20 cellular contexts compared by ENCODE assay signal in the genomic region with DNA sequence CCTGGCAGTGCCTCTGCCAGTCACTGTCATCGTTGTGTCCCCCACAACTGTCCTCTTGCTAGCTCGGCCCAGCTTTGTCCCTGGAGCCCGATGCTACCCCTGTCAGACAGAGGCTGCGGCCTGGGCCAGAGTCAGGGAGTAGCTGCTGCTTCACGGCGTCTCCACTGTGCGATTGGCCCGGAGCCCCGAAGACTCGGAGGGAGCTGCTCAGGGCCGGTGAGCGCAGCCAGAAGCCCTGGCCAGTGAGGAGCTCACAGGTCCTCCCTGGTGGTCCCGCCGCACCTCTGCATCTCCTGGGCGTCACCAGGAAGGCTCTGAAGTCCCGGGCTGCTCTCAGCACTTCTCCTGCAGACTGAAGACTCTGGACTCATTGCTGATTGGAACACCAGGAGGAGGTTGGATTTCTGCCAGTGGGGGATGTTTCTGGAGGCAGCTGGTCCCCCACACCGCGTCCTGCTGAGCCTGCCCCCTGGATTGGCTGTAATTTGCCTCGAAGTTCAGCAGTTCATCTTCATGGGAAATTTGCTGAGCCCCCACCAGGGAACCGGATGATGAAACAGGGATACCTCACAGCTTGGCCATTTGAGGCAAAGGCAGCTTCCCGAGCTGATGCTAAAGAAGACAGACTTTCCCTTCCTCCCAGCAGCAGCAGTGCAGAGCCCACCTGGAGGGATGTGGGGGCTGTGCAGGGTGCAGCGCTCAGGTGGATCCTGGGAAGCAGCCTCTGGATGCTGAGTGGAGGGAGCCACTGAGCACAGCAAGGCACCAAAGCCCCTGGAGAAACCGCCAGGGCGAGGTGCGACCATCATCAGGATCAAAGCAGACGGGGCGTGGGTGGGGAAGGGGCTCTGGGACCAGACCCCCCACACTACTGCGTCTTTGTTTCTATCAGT. TPM values are rescaled to one million over a fixed set of nuclear protein-coding genes. Genes with fewer than 3 reads are reported as not detected.
DNase-seq lines count a peak whose midpoint lies in the region; ATAC-seq, FAIRE-seq and TF ChIP-seq lines count a peak whose summit lies in the region.
"Had no signal": no experiment of that assay in that cellular context is flagged by ENCODE, and none has a peak within 500 bp of the region (broad histone marks: within the 10 kb centered on the region; RNA-seq: fewer than 3 reads in every experiment).

No MANE protein-coding gene starts in this region.

- TF ChIP-seq CTCF in GM12878 (IDR thresholded peaks at IDR 0.05 in 2 of 3, conservative IDR thresholded peaks at IDR 0.05 in 1 of 3; ENCODE audit: control insufficient read depth in 2 of 3, extremely low read depth in 1 of 3, insufficient read depth in 1 of 3, low read depth in 3 of 3, low read length in 3 of 3) (no peak), type B pancreatic cell (conservative IDR thresholded peaks at IDR 0.05) (no peak)

- POLR2A ChIA-PET in GM12878 (lab: Charles Lee): no interaction called here

- H2AFZ ChIP-seq in GM12878 (ENCODE audit: control insufficient read depth, low read depth, low read length): no peak overlapping the region

- no peak for TF ChIP-seq RAD21 in GM12878 (IDR thresholded peaks at IDR 0.05; ENCODE audit: insufficient read depth, low read depth, low read length)

- intact Hi-C loops in GM12878 (cut with micrococcal nuclease; ENCODE audit: unreplicated experiment): no loop called here

- no peak for TF ChIP-seq EP300 in GM12878 (IDR thresholded peaks at IDR 0.05; ENCODE audit: borderline replicate concordance in 1 of 2, control insufficient read depth in 1 of 2, low read depth in 2 of 2, low read length in 2 of 2)

- H3K4me2 ChIP-seq in GM12878 (ENCODE audit: control insufficient read depth, insufficient read depth): no peak overlapping the region

- no peak for FAIRE-seq in GM12878 (lab: Jason Lieb, UNC)

- H3K27me3 ChIP-seq in GM12878 (replicated peaks in 1 of 2; ENCODE audit: control insufficient read depth in 2 of 2, insufficient read depth in 2 of 2, low read length in 1 of 2): no peaks in the 10 kb centered on the region
- no peaks in the 10 kb centered on the region for H3K27me3 ChIP-seq in layer of hippocampus (ENCODE audit: control insufficient read depth, insufficient read depth, low read length)
- H3K27me3 ChIP-seq: cardiac muscle cell had no signal

- H3K36me3 ChIP-seq in GM12878 (ENCODE audit: control insufficient read depth in 2 of 2, insufficient read depth in 2 of 2, low read length in 1 of 2): peaks cover 0 to 3% of the 10 kb centered on the region in 2 experiments; a peak in 2 of 4 replicates

- H3K79me2 ChIP-seq in GM12878 (ENCODE audit: control insufficient read depth, insufficient read depth, low read length): peaks cover 14% of the 10 kb centered on the region

- RAD21 ChIA-PET in GM12878 (lab: Charles Lee; ENCODE audit: unreplicated experiment): no interaction called here

- no peak for TF ChIP-seq POLR2A in GM12878 (IDR thresholded peaks at IDR 0.05; ENCODE audit: low read depth, low read length)

- H3K4me1 Mint-ChIP-seq in stimulated activated naive CD8-positive, alpha-beta T cell treated with anti-CD3 and anti-CD28 coated beads, Interleukin-15, Interleukin-2, amounts not matched to agents 100 ng/mL and 50 ng/mL, for 24 hours (ENCODE audit: low read depth): peaks cover 31% of the 10 kb centered on the region
- peaks cover 20% of the 10 kb centered on the region for H3K4me1 Mint-ChIP-seq in type B pancreatic cell (ENCODE audit: unreplicated experiment)

- CTCF ChIA-PET in GM12878 (lab: Yijun Ruan, JAX): no interaction called here

- DNase-seq in stimulated activated naive CD8-positive, alpha-beta T cell treated with anti-CD3 and anti-CD28 coated beads, Interleukin-15, Interleukin-2, amounts not matched to agents 100 U/mL and 50 U/mL, for 24 hours: no peak
- DNase-seq in GM12878 (ENCODE audit: low read depth, low spot score) (no peak), type B pancreatic cell (ENCODE audit: extremely low spot score, unreplicated experiment) (no peak)
- DNase-seq in activated CD4-positive, CD25-positive, alpha-beta regulatory T cell treated with anti-CD3 and anti-CD28 coated beads, Interleukin-2, amount 50 U/mL, for 72 hours: no peak
- no peak for DNase-seq in activated CD8-positive, alpha-beta memory T cell treated with anti-CD3 and anti-CD28 coated beads for 24 hours
- DNase-seq: effector CD8-positive, alpha-beta T cell; mesendoderm; NCI-H1436; NCI-H226; NK-92 treated with Interleukin-12 subunit alpha and Interleukin-12 subunit beta, amount 100 ng/mL, for 24 hours; right cardiac atrium; SHP77 treated with DMSO at 0.1 percent for 48 hours; stimulated activated CD4-positive, alpha-beta T cell treated with anti-CD3 and anti-CD28 coated beads, Interleukin-1b, Interleukin-23, amount 100 ng/mL, for 48 hours had no signal

- no peaks in the 10 kb centered on the region for H3K9me3 ChIP-seq in GM12878 (replicated peaks; ENCODE audit: control insufficient read depth, insufficient read depth, low read length)

- no peaks in the 10 kb centered on the region for H3K27me3 Mint-ChIP-seq in stimulated activated naive CD8-positive, alpha-beta T cell treated with anti-CD3 and anti-CD28 coated beads, Interleukin-15, Interleukin-2, amounts not matched to agents 100 ng/mL and 50 ng/mL, for 24 hours
- H3K27me3 Mint-ChIP-seq in type B pancreatic cell: no peaks in the 10 kb centered on the region
- H3K27me3 Mint-ChIP-seq: activated naive CD4-positive, alpha-beta T cell treated with anti-CD3 and anti-CD28 coated beads, Interleukin-2, amount 50 U/mL, for 24 hours had no signal

- no peaks in the 10 kb centered on the region; the same call in 1 of the 2 replicates for H4K20me1 ChIP-seq in GM12878 (ENCODE audit: control insufficient read depth, insufficient read depth)

- BruUV-seq in GM12878 (replicated peaks; lab: Mats Ljungman, UMichigan): no TSS peak

- H3K4me3 ChIP-seq in GM12878: no peak overlapping the region
- H3K4me3 ChIP-seq: cardiac muscle cell had no signal

- SMC1A ChIA-PET in GM12878 (lab: Charles Lee; ENCODE audit: uncharacterized antibody, unreplicated experiment): no interaction called here

- H3K4me1 ChIP-seq in GM12878 (ENCODE audit: control insufficient read depth, insufficient read depth, low read length): peaks cover 17% of the 10 kb centered on the region

- H3K27ac ChIP-seq in GM12878 (ENCODE audit: control insufficient read depth, insufficient read depth) (no peak overlapping the region), layer of hippocampus (ENCODE audit: low read depth, low read length) (peak overlapping the region; percentile 18)
- H3K27ac ChIP-seq: cardiac muscle cell had no signal

- in situ Hi-C loops in GM12878 (cut with MboI): no loop called here

- H3K36me3 Mint-ChIP-seq in stimulated activated naive CD8-positive, alpha-beta T cell treated with anti-CD3 and anti-CD28 coated beads, Interleukin-15, Interleukin-2, amounts not matched to agents 100 ng/mL and 50 ng/mL, for 24 hours (ENCODE audit: low read depth): peaks cover 44% of the 10 kb centered on the region
- H3K36me3 Mint-ChIP-seq in type B pancreatic cell: no peaks in the 10 kb centered on the region

- no peaks in the 10 kb centered on the region for H3K9me3 Mint-ChIP-seq in stimulated activated naive CD8-positive, alpha-beta T cell treated with anti-CD3 and anti-CD28 coated beads, Interleukin-15, Interleukin-2, amounts not matched to agents 100 ng/mL and 50 ng/mL, for 24 hours
- H3K9me3 Mint-ChIP-seq in type B pancreatic cell: no peaks in the 10 kb centered on the region
- H3K9me3 Mint-ChIP-seq: activated naive CD4-positive, alpha-beta T cell treated with anti-CD3 and anti-CD28 coated beads, Interleukin-2, amount 50 U/mL, for 24 hours; neural crest cell had no signal

- no peak for ATAC-seq in stimulated activated naive CD8-positive, alpha-beta T cell treated with anti-CD3 and anti-CD28 coated beads, Interleukin-15, Interleukin-2, amounts not matched to agents 100 U/mL and 50 U/mL, for 24 hours
- ATAC-seq in GM12878 (no peak), HG03520 (IDR thresholded peaks at IDR 0.05; ENCODE audit: unreplicated experiment) (no peak)
- ATAC-seq: activated CD4-positive, CD25-positive, alpha-beta regulatory T cell treated with anti-CD3 and anti-CD28 coated beads, Interleukin-2, amount 50 U/mL, for 24 hours; right cardiac atrium had no signal

- H3K4me3 Mint-ChIP-seq in stimulated activated naive CD8-positive, alpha-beta T cell treated with anti-CD3 and anti-CD28 coated beads, Interleukin-15, Interleukin-2, amounts not matched to agents 100 ng/mL and 50 ng/mL, for 24 hours: no peak overlapping the region
- no peak overlapping the region for H3K4me3 Mint-ChIP-seq in type B pancreatic cell
- H3K4me3 Mint-ChIP-seq: activated naive CD4-positive, alpha-beta T cell treated with anti-CD3 and anti-CD28 coated beads, Interleukin-2, amount 50 U/mL, for 24 hours; neural crest cell had no signal

- peak overlapping the region; percentile 45 for H3K27ac Mint-ChIP-seq in stimulated activated naive CD8-positive, alpha-beta T cell treated with anti-CD3 and anti-CD28 coated beads, Interleukin-15, Interleukin-2, amounts not matched to agents 100 ng/mL and 50 ng/mL, for 24 hours
- peak overlapping the region; percentile 18 for H3K27ac Mint-ChIP-seq in type B pancreatic cell
- H3K27ac Mint-ChIP-seq: activated naive CD4-positive, alpha-beta T cell treated with anti-CD3 and anti-CD28 coated beads, Interleukin-2, amount 50 U/mL, for 24 hours had no signal

- WGBS in GM12878 (ENCODE audit: insufficient coverage, insufficient replicate concordance, low lambda C conversion rate, missing lambda C conversion rate): 92% methylated on average over 28 of the region's 28 CpGs

- H3K9ac ChIP-seq in GM12878 (ENCODE audit: control insufficient read depth, insufficient read depth, low read length): no peak overlapping the region

RNA-seq across cellular contexts. Expression of gene USP20, which starts 45.6 kb away (rescaled TPM):
- 11.7 and 12.6 TPM in 2 replicates for total RNA-seq in GM12878 (2013; cell fraction: nucleolus; rRNA removed)
- total RNA-seq in GM12878 (2014; rRNA removed) (10.7 and 14.4 TPM in 2 replicates), GM12878 (2014; rRNA removed; fragmentation: Illumina TruSeq; extraction: Trizol) (6.4 and 7.6 TPM in 2 replicates), GM12878 (2021) (23.0 and 23.3 TPM in 2 replicates), type B pancreatic cell (ENCODE audit: low replicate concordance) (37.8 and 39.2 TPM in 2 replicates)
- polyA plus RNA-seq in GM12878 (2011; ENCODE audit: low read depth): 6.4 TPM
- polyA plus RNA-seq in GM12878 (2011; rRNA removed) (4.0 and 7.5 TPM in 2 replicates), GM12878 (2014; fragmentation: Illumina TruSeq; extraction: Trizol) (2.6 and 6.1 TPM in 2 replicates), GM12878 (2014; fragmentation: Nextera tagmentation; extraction: Ambion mirVana) (1 to 10 TPM in 1 of 2 experiments, under 1 TPM in 1; 0.66 to 1.1 TPM), GM12878 (2014; rRNA removed) (15.8 and 23.0 TPM in 2 replicates), GM12878 (2016; fragmentation: Nextera tagmentation; extraction: Ambion mirVana) (10 to 100 TPM; 22.3 to 22.9 TPM)
- 8.6 and 11.8 TPM in 2 replicates for polyA plus RNA-seq in GM12878 (2011; cell fraction: cytosol; rRNA removed)
- 79.9 and 80.0 TPM in 2 replicates for polyA plus RNA-seq in GM12878 (2011; cell fraction: nucleus; rRNA removed)
- 11.7 and 12.5 TPM in 2 replicates for polyA plus RNA-seq in GM12878 (2012)
- 6.4 and 11.9 TPM in 2 replicates for polyA minus RNA-seq in GM12878 (2011; rRNA and poly(A)+ RNA removed)
- polyA minus RNA-seq in GM12878 (2011; cell fraction: cytosol; rRNA and poly(A)+ RNA removed): 4.8 and 5.2 TPM in 2 replicates
- 10.2 and 16.4 TPM in 2 replicates for polyA minus RNA-seq in GM12878 (2011; cell fraction: nucleus; rRNA and poly(A)+ RNA removed)

RNA-seq across cellular contexts. Expression of gene C9orf78, which starts 45.8 kb away (rescaled TPM):
- 14.4 and 17.1 TPM in 2 replicates for total RNA-seq in GM12878 (2013; cell fraction: nucleolus; rRNA removed)
- total RNA-seq in GM12878 (2014; rRNA removed): 32.6 and 36.7 TPM in 2 replicates
- 46.2 and 54.6 TPM in 2 replicates for total RNA-seq in GM12878 (2014; rRNA removed; fragmentation: Illumina TruSeq; extraction: Trizol)
- total RNA-seq in GM12878 (2021): 18.9 and 23.0 TPM in 2 replicates
- polyA plus RNA-seq in GM12878 (2011; ENCODE audit: low read depth): 32.0 TPM
- polyA plus RNA-seq in GM12878 (2011; rRNA removed): 41.8 and 60.7 TPM in 2 replicates
- 20.5 and 23.6 TPM in 2 replicates for polyA plus RNA-seq in GM12878 (2011; cell fraction: cytosol; rRNA removed)
- polyA plus RNA-seq in GM12878 (2011; cell fraction: nucleus; rRNA removed): 6.5 and 9.3 TPM in 2 replicates
- polyA plus RNA-seq in GM12878 (2012): 24.9 and 32.2 TPM in 2 replicates
- polyA plus RNA-seq in GM12878 (2014; fragmentation: Illumina TruSeq; extraction: Trizol): 52.4 and 53.3 TPM in 2 replicates
- 10 to 100 TPM; 28.6 to 60.9 TPM for polyA plus RNA-seq in GM12878 (2014; fragmentation: Nextera tagmentation; extraction: Ambion mirVana)
- polyA plus RNA-seq in GM12878 (2014; rRNA removed): 37.5 and 40.0 TPM in 2 replicates
- 10 to 100 TPM; 56.9 to 59.0 TPM for polyA plus RNA-seq in GM12878 (2016; fragmentation: Nextera tagmentation; extraction: Ambion mirVana)
- polyA minus RNA-seq in GM12878 (2011; rRNA and poly(A)+ RNA removed): 8.7 and 13.1 TPM in 2 replicates
- polyA minus RNA-seq in GM12878 (2011; cell fraction: cytosol; rRNA and poly(A)+ RNA removed): 7.4 and 14.0 TPM in 2 replicates
- 3.7 and 7.0 TPM in 2 replicates for polyA minus RNA-seq in GM12878 (2011; cell fraction: nucleus; rRNA and poly(A)+ RNA removed)
- total RNA-seq in type B pancreatic cell (ENCODE audit: low replicate concordance): 33.6 and 35.4 TPM in 2 replicates

RNA-seq across cellular contexts. Expression of gene TOR1A, which starts 57.0 kb away (rescaled TPM):
- 43.7 and 49.9 TPM in 2 replicates for total RNA-seq in GM12878 (2013; cell fraction: nucleolus; rRNA removed)
- total RNA-seq in GM12878 (2014; rRNA removed) (27.4 and 28.1 TPM in 2 replicates), GM12878 (2014; rRNA removed; fragmentation: Illumina TruSeq; extraction: Trizol) (28.9 and 29.1 TPM in 2 replicates), GM12878 (2021) (31.1 and 34.0 TPM in 2 replicates), type B pancreatic cell (ENCODE audit: low replicate concordance) (28.5 and 36.2 TPM in 2 replicates)
- polyA plus RNA-seq in GM12878 (2011; ENCODE audit: low read depth): 22.8 TPM
- polyA plus RNA-seq in GM12878 (2011; rRNA removed) (44.7 and 45.4 TPM in 2 replicates), GM12878 (2014; fragmentation: Illumina TruSeq; extraction: Trizol) (37.4 and 43.1 TPM in 2 replicates), GM12878 (2014; fragmentation: Nextera tagmentation; extraction: Ambion mirVana) (1 to 10 TPM; 3.2 to 8.0 TPM), GM12878 (2014; rRNA removed) (43.3 and 45.3 TPM in 2 replicates), GM12878 (2016; fragmentation: Nextera tagmentation; extraction: Ambion mirVana) (10 to 100 TPM; 60.7 to 60.8 TPM)
- 43.5 and 44.8 TPM in 2 replicates for polyA plus RNA-seq in GM12878 (2011; cell fraction: cytosol; rRNA removed)
- polyA plus RNA-seq in GM12878 (2011; cell fraction: nucleus; rRNA removed): 22.0 and 25.2 TPM in 2 replicates
- 19.4 and 24.6 TPM in 2 replicates for polyA plus RNA-seq in GM12878 (2012)
- 32.3 and 34.5 TPM in 2 replicates for polyA minus RNA-seq in GM12878 (2011; rRNA and poly(A)+ RNA removed)
- 10.9 and 14.2 TPM in 2 replicates for polyA minus RNA-seq in GM12878 (2011; cell fraction: cytosol; rRNA and poly(A)+ RNA removed)
- 9.7 and 17.6 TPM in 2 replicates for polyA minus RNA-seq in GM12878 (2011; cell fraction: nucleus; rRNA and poly(A)+ RNA removed)
